ENCODE assay signal across 8 cellular contexts in the genomic region with DNA sequence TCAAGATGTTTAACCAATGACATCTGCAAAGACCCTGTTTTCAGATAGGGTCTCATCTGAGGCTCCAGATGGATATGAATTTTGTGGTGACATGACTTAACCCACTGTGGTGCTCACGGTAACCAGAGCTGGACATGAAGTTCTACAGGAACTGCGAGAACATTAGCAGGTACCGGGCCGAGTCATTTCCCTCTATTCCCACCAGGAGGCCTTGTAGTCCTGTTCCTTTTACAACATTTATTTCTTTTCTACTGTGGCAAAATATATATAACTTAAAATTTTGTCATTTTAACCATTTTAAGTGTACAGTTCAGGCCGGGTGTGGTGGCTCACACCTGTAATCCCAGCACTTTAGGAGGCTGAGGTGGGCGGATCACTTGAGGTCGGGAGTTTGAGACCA. TPM values are rescaled to one million over a fixed set of nuclear protein-coding genes. Genes with fewer than 3 reads are reported as not detected.
A peak's percentile ranks its signal among the peaks of the same experiment; 100 is the strongest.
DNase-seq lines count a peak whose midpoint lies in the region; TF ChIP-seq lines count a peak whose summit lies in the region.
"Had no signal": no experiment of that assay in that cellular context is flagged by ENCODE, and none has a peak within 500 bp of the region (broad histone marks: within the 10 kb centered on the region; RNA-seq: fewer than 3 reads in every experiment).

No MANE protein-coding gene starts in this region.

- no peaks in the 10 kb centered on the region for H3K36me3 Mint-ChIP-seq in endodermal cell (ENCODE audit: low read depth)

- no peak overlapping the region for H3K27ac ChIP-seq in endodermal cell (ENCODE audit: low read depth, low read length)
- H3K27ac ChIP-seq: SJSA1 had no signal

- WGBS in endodermal cell (ENCODE audit: insufficient coverage in 1 of 2, insufficient read length in 1 of 2), 2 experiments, result 87 to 95% methylated on average over 7 of the region's 7 CpGs

- H3K27me3 ChIP-seq in endodermal cell (ENCODE audit: control insufficient read depth, insufficient read depth, low read length, poor library complexity, severe bottlenecking), result no peaks in the 10 kb centered on the region
- H3K27me3 ChIP-seq: SJSA1 had no signal

- DNase-seq in GM12865 (ENCODE audit: low read depth) (peak; percentile 33), NB4 (ENCODE audit: low read depth) (peak; percentile 43), endodermal cell (no peak), renal cortical epithelial cell (ENCODE audit: low read depth) (peak; percentile 20), DMS114 treated with DMSO at 0.1 percent for 48 hours (lab: John Stamatoyannopoulos, UW; ENCODE audit: unreplicated experiment) (no peak), foreskin melanocyte (no peak)
- no peak for DNase-seq in stimulated activated CD4-positive, alpha-beta T cell treated with anti-CD3 and anti-CD28 coated beads, Interleukin-4, amount 100 ng/mL, for 1 hour

- no peak for TF ChIP-seq POLR2A in NB4 (IDR thresholded peaks at IDR 0.05; ENCODE audit: extremely low read depth, insufficient read length)

- no peak overlapping the region for H3K9ac ChIP-seq in endodermal cell (ENCODE audit: extremely low read depth, low read length, poor library complexity, severe bottlenecking)

- TF ChIP-seq CTCF in GM12865 (IDR thresholded peaks at IDR 0.05; ENCODE audit: insufficient read depth, low read depth, low read length, missing control alignments) (peak; percentile 38), NB4 (IDR thresholded peaks at IDR 0.05; ENCODE audit: low read depth, low read length) (peak; percentile 47), endodermal cell (conservative IDR thresholded peaks at IDR 0.05) (peak; percentile 70)

- no peak overlapping the region for H3K27ac Mint-ChIP-seq in endodermal cell

- no peaks in the 10 kb centered on the region for H3K36me3 ChIP-seq in endodermal cell (ENCODE audit: control insufficient read depth, insufficient read depth, low read length)
- H3K36me3 ChIP-seq: SJSA1 had no signal

- H3K27me3 Mint-ChIP-seq in endodermal cell (ENCODE audit: insufficient read depth), result no peaks in the 10 kb centered on the region

- H3K4me3 ChIP-seq in GM12865 (ENCODE audit: low read depth, low read length) (no peak overlapping the region), NB4 (ENCODE audit: low read depth, low read length) (no peak overlapping the region), endodermal cell (ENCODE audit: low read length) (no peak overlapping the region)
- H3K4me3 ChIP-seq: SJSA1 had no signal

- no peak overlapping the region for H3K4me3 Mint-ChIP-seq in endodermal cell

- H3K9me3 Mint-ChIP-seq in endodermal cell, result no peaks in the 10 kb centered on the region

- H3K9me3 ChIP-seq in endodermal cell (ENCODE audit: control insufficient read depth, low read length), result no peaks in the 10 kb centered on the region
- H3K9me3 ChIP-seq: SJSA1 had no signal

- H3K4me1 ChIP-seq in endodermal cell (ENCODE audit: control insufficient read depth, insufficient read depth, low read length), result no peaks in the 10 kb centered on the region
- H3K4me1 ChIP-seq: SJSA1 had no signal

- no peaks in the 10 kb centered on the region for H3K4me1 Mint-ChIP-seq in endodermal cell

RNA-seq across cellular contexts. Expression of a gene that starts 7.6 kb away (rescaled TPM):
- total RNA-seq in endodermal cell (not detected), renal cortical epithelial cell (not detected in 2 replicates)
- not detected for polyA plus RNA-seq in endodermal cell (2013, experiment 1 of 2)
- polyA plus RNA-seq in endodermal cell (2013, experiment 2 of 2), result not detected

RNA-seq across cellular contexts. Expression of a gene that starts 26.0 kb away (rescaled TPM):
- 100 to 1,000 TPM in 1 of 2 donors, 10 to 100 TPM in 1; 93.8 to 111 TPM for total RNA-seq in endodermal cell
- polyA plus RNA-seq in endodermal cell (2013, experiment 1 of 2), result 35.2 TPM
- polyA plus RNA-seq in endodermal cell (2013, experiment 2 of 2), result 36.4 TPM
- 5.9 and 27.1 TPM in 2 replicates for total RNA-seq in renal cortical epithelial cell

RNA-seq across cellular contexts. Expression of a gene that starts 48.9 kb away (rescaled TPM):
- total RNA-seq in endodermal cell (not detected), renal cortical epithelial cell (not detected in 2 replicates)
- not detected for polyA plus RNA-seq in endodermal cell (2013, experiment 1 of 2)
- polyA plus RNA-seq in endodermal cell (2013, experiment 2 of 2), result not detected

RNA-seq across cellular contexts. Expression of a gene that starts 51.1 kb away (rescaled TPM):
- 10 to 100 TPM; 37.2 to 43.2 TPM for total RNA-seq in endodermal cell
- 7.8 TPM for polyA plus RNA-seq in endodermal cell (2013, experiment 1 of 2)
- 7.9 TPM for polyA plus RNA-seq in endodermal cell (2013, experiment 2 of 2)
- 23.4 and 49.7 TPM in 2 replicates for total RNA-seq in renal cortical epithelial cell

RNA-seq across cellular contexts. Expression of a gene that starts 57.7 kb away (rescaled TPM):
- total RNA-seq in endodermal cell (10 to 100 TPM; 58.2 to 58.9 TPM), renal cortical epithelial cell (203 and 241 TPM in 2 replicates)
- polyA plus RNA-seq in endodermal cell (2013, experiment 1 of 2), result 55.8 TPM
- polyA plus RNA-seq in endodermal cell (2013, experiment 2 of 2), result 52.7 TPM

Comparison
In these comparisons a context has a peak if more than half of its experiments do, and no peak if none do; other contexts are left out.
1. DNase-seq: peak in GM12865 (single experiment), NB4 (single experiment) and renal cortical epithelial cell (single experiment); none in endodermal cell (single experiment), DMS114 treated with DMSO at 0.1 percent for 48 hours (single experiment), stimulated activated CD4-positive, alpha-beta T cell treated with anti-CD3 and anti-CD28 coated beads, Interleukin-4, amount 100 ng/mL, for 1 hour (single experiment) and foreskin melanocyte (single experiment).
2. Peak in every context shown above with its lines, with median percentiles within 50 percentile points of each other: CTCF ChIP-seq.